In the genomic region with DNA sequence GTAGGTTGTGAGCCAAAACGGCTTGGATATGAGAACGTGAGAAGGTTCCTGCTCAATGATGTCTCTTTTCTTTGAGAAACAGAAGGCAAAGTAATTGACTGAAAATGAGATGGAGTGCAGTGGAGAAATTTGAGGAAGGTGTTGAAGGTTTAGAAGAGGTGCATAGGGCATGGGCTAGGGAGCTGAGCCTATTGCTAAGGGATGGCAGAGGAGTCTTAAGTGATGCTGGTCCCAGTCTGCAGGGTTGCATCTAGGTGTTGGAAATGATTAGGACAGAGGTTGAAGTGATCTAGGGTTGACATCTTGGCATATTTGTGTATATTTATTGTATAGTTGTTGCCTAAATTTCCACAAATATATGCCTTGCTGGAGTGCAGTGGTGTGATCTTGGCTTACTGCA, we compare ENCODE assay signal across 15 cellular contexts. TPM values are rescaled to one million over a fixed set of nuclear protein-coding genes. Genes with fewer than 3 reads are reported as not detected.
DNase-seq lines count a peak whose midpoint lies in the region; ATAC-seq, FAIRE-seq and TF ChIP-seq lines count a peak whose summit lies in the region.
"Had no signal": no experiment of that assay in that cellular context is flagged by ENCODE, and none has a peak within 500 bp of the region (broad histone marks: within the 10 kb centered on the region; RNA-seq: fewer than 3 reads in every experiment).

No MANE protein-coding gene starts in this region.

- no peak overlapping the region for H3K18ac ChIP-seq in mesenchymal stem cell (ENCODE audit: low read depth in 1 of 2, low read length in 2 of 2)

- peak overlapping the region; percentile 100 for H3K27ac Mint-ChIP-seq in activated CD4-positive, alpha-beta memory T cell treated with anti-CD3 and anti-CD28 coated beads for 36 hours
- H3K27ac Mint-ChIP-seq in memory B cell, result peak overlapping the region; percentile 96

- H3K79me1 ChIP-seq in mesenchymal stem cell (replicated peaks; ENCODE audit: low read length, poor library complexity, severe bottlenecking), result no peaks in the 10 kb centered on the region

- no peak overlapping the region for H3K23ac ChIP-seq in mesenchymal stem cell (ENCODE audit: low read length in 2 of 2)

- no peaks in the 10 kb centered on the region for H3K27me3 Mint-ChIP-seq in activated CD4-positive, alpha-beta memory T cell treated with anti-CD3 and anti-CD28 coated beads for 36 hours
- no peaks in the 10 kb centered on the region for H3K27me3 Mint-ChIP-seq in memory B cell

- WGBS in A549 (ENCODE audit: missing lambda C conversion rate), result 27% methylated on average over 2 of the region's 2 CpGs
- WGBS in mesenchymal stem cell, result 97% methylated on average over 2 of the region's 2 CpGs
- WGBS in aorta, 2 donors, result 80 to 87% methylated on average over 2 of the region's 2 CpGs

- H3K27ac ChIP-seq in A549, result peak overlapping the region; percentile 80 to 91
- no peak overlapping the region for H3K27ac ChIP-seq in mesenchymal stem cell (ENCODE audit: low read length, poor library complexity, severe bottlenecking)
- no peak overlapping the region for H3K27ac ChIP-seq in aorta (ENCODE audit: low read depth in 1 of 2, low read length in 2 of 2)
- H3K27ac ChIP-seq: BLaER1, neutrophil, SK-N-MC had no signal

- H2BK12ac ChIP-seq in mesenchymal stem cell (ENCODE audit: low read length in 2 of 2), result no peak overlapping the region

- H3K4me1 Mint-ChIP-seq in activated CD4-positive, alpha-beta memory T cell treated with anti-CD3 and anti-CD28 coated beads for 36 hours (ENCODE audit: low read depth), result peaks cover 53% of the 10 kb centered on the region
- peaks cover 39% of the 10 kb centered on the region for H3K4me1 Mint-ChIP-seq in memory B cell

- H2BK15ac ChIP-seq in mesenchymal stem cell (ENCODE audit: low read depth, poor library complexity, severe bottlenecking), result no peak overlapping the region

- H3K4me1 ChIP-seq in A549, result peaks cover 79% of the 10 kb centered on the region; the same call in 2 of the 3 replicates
- H3K4me1 ChIP-seq in mesenchymal stem cell (ENCODE audit: control insufficient read depth, insufficient read depth, low read depth, low read length), result peaks cover 3% of the 10 kb centered on the region
- peaks cover 1 to 9% of the 10 kb centered on the region in 2 donors for H3K4me1 ChIP-seq in aorta (ENCODE audit: control insufficient read depth in 1 of 2, insufficient read depth in 2 of 2, low read length in 2 of 2)

- no peak for FAIRE-seq in A549 (lab: Jason Lieb, UNC)

- H3K9me3 Mint-ChIP-seq in activated CD4-positive, alpha-beta memory T cell treated with anti-CD3 and anti-CD28 coated beads for 36 hours, result no peaks in the 10 kb centered on the region
- H3K9me3 Mint-ChIP-seq in memory B cell, result no peaks in the 10 kb centered on the region

- no peak overlapping the region for H3K14ac ChIP-seq in mesenchymal stem cell (ENCODE audit: low read length in 2 of 2)

- H2AK5ac ChIP-seq in mesenchymal stem cell (ENCODE audit: low read length, severe bottlenecking), result no peak overlapping the region

- H3K4me3 Mint-ChIP-seq in activated CD4-positive, alpha-beta memory T cell treated with anti-CD3 and anti-CD28 coated beads for 36 hours, result peak overlapping the region; percentile 95
- H3K4me3 Mint-ChIP-seq in memory B cell, result peak overlapping the region; percentile 94

- H2BK5ac ChIP-seq in mesenchymal stem cell (ENCODE audit: low read depth, low read length, poor library complexity, severe bottlenecking), result no peak overlapping the region

- no peak for TF ChIP-seq RAD21 in A549 (conservative IDR thresholded peaks at IDR 0.05 in 1 of 2, IDR thresholded peaks at IDR 0.05 in 1 of 2)

- ATAC-seq in A549, result no peak
- ATAC-seq in memory B cell (ENCODE audit: low read depth), result no peak
- no peak for ATAC-seq in HG03025 (IDR thresholded peaks at IDR 0.05; ENCODE audit: low FRiP score, unreplicated experiment)
- ATAC-seq in aorta (ENCODE audit: low FRiP score), result no peak

- H4K91ac ChIP-seq in mesenchymal stem cell (ENCODE audit: low read length), result no peak overlapping the region

- no peak overlapping the region for H2BK120ac ChIP-seq in mesenchymal stem cell (ENCODE audit: low read depth, low read length)

- no peak overlapping the region for H3K4ac ChIP-seq in mesenchymal stem cell (ENCODE audit: low read depth in 1 of 2, low read length in 2 of 2)

- H3K9ac ChIP-seq in mesenchymal stem cell (ENCODE audit: low read length), result no peak overlapping the region
- H3K9ac ChIP-seq: BLaER1 had no signal

- H3K4me2 ChIP-seq in A549 (peak overlapping the region; percentile 96), mesenchymal stem cell (ENCODE audit: low read length, poor library complexity, severe bottlenecking) (no peak overlapping the region)
- H3K4me2 ChIP-seq: BLaER1 had no signal

- intact Hi-C loops in activated CD4-positive, alpha-beta memory T cell treated with anti-CD3 and anti-CD28 coated beads for 36 hours (cut with micrococcal nuclease), result no loop called here
- intact Hi-C loops in aorta (cut with DNase I), result no loop called here

- H3K9me3 ChIP-seq in A549 (no peaks in the 10 kb centered on the region), mesenchymal stem cell (ENCODE audit: control insufficient read depth, low read length) (no peaks in the 10 kb centered on the region), aorta (ENCODE audit: control insufficient read depth, low read length) (no peaks in the 10 kb centered on the region)
- H3K9me3 ChIP-seq: BLaER1, neutrophil had no signal

- H3K27me3 ChIP-seq in GM06990 (replicated peaks; ENCODE audit: control insufficient read depth, insufficient read depth, low read length), result no peaks in the 10 kb centered on the region
- no peaks in the 10 kb centered on the region for H3K27me3 ChIP-seq in mesenchymal stem cell (ENCODE audit: control insufficient read depth in 1 of 2, insufficient read depth in 1 of 2, low read length in 2 of 2)
- no peaks in the 10 kb centered on the region for H3K27me3 ChIP-seq in aorta (ENCODE audit: control insufficient read depth in 1 of 2, insufficient read depth in 2 of 2, low read length in 1 of 2)
- H3K27me3 ChIP-seq: BLaER1, neutrophil had no signal

- TF ChIP-seq POLR2A in A549 (IDR thresholded peaks at IDR 0.05; ENCODE audit: low read length), result no peak

- no peak overlapping the region for H2AFZ ChIP-seq in mesenchymal stem cell (ENCODE audit: low read depth, low read length)

- H4K8ac ChIP-seq in mesenchymal stem cell (ENCODE audit: low read length), result no peak overlapping the region

- H3K4me3 ChIP-seq in A549, result peak overlapping the region; percentile 52; the same call in 1 of the 3 replicates
- H3K4me3 ChIP-seq in GM06990 (replicated peaks; ENCODE audit: low read depth, low read length), result peak overlapping the region; percentile 68
- no peak overlapping the region for H3K4me3 ChIP-seq in mesenchymal stem cell (ENCODE audit: insufficient read depth in 1 of 2, low read depth in 1 of 2, low read length in 2 of 2)
- no peak overlapping the region for H3K4me3 ChIP-seq in aorta (ENCODE audit: low read length in 2 of 2)
- H3K4me3 ChIP-seq: BLaER1, SK-N-MC had no signal

- H3K36me3 Mint-ChIP-seq in activated CD4-positive, alpha-beta memory T cell treated with anti-CD3 and anti-CD28 coated beads for 36 hours, result peaks cover 58% of the 10 kb centered on the region
- H3K36me3 Mint-ChIP-seq in memory B cell, result peaks cover 39% of the 10 kb centered on the region

- H3K36me3 ChIP-seq in GM06990 (ENCODE audit: control insufficient read depth, insufficient read depth, low read length) (no peaks in the 10 kb centered on the region), mesenchymal stem cell (ENCODE audit: control insufficient read depth in 1 of 2, insufficient read depth in 2 of 2, low read depth in 1 of 2, low read length in 2 of 2) (no peaks in the 10 kb centered on the region), aorta (ENCODE audit: control insufficient read depth in 1 of 2, insufficient read depth in 2 of 2, low read length in 1 of 2) (no peaks in the 10 kb centered on the region)
- H3K36me3 ChIP-seq: BLaER1, neutrophil had no signal

- CTCF ChIA-PET in A549 (lab: Yijun Ruan, JAX), result interaction anchor here (1.6 to 2.6 kb wide), 3 partner anchors 26 to 48 kb away, joined by 3 to 9 read pairs (median 6); no protein-coding TSS in a partner anchor
- CTCF ChIA-PET in activated CD4-positive, alpha-beta memory T cell treated with anti-CD3 and anti-CD28 coated beads for 36 hours (lab: Charles Lee), result interaction anchor here (0.7 to 13.3 kb wide), 7 partner anchors 12 to 68 kb away, joined by 3 to 288 read pairs (median 6); no protein-coding TSS in a partner anchor

- POLR2A ChIA-PET in A549 (lab: Yijun Ruan, JAX), result no interaction called here
- POLR2A ChIA-PET in activated CD4-positive, alpha-beta memory T cell treated with anti-CD3 and anti-CD28 coated beads for 36 hours (lab: Charles Lee), result interaction anchor here (0.6 to 1.3 kb wide), 4 partner anchors 8 to 26 kb away, joined by 3 to 4 read pairs (median 3); no protein-coding TSS in a partner anchor

- TF ChIP-seq CTCF in A549 (IDR thresholded peaks at IDR 0.05) (no peak), GM06990 (IDR thresholded peaks at IDR 0.05; ENCODE audit: insufficient read depth, low read length, poor library complexity, severe bottlenecking) (no peak)

- no peak for DNase-seq in A549 (ENCODE audit: low read depth in 1 of 2, low spot score in 1 of 2)
- no peak for DNase-seq in GM06990 (ENCODE audit: extremely low read depth, insufficient read length)
- DNase-seq in activated CD4-positive, alpha-beta memory T cell treated with anti-CD3 and anti-CD28 coated beads for 36 hours, result no peak
- no peak for DNase-seq in memory B cell (ENCODE audit: low spot score in 2 of 2)
- DNase-seq in hepatic stellate cell (ENCODE audit: low spot score), result no peak
- DNase-seq in mesenchymal stem cell, result no peak
- no peak for DNase-seq in aorta
- DNase-seq: activated CD4-positive, alpha-beta T cell treated with anti-CD3 and anti-CD28 coated beads for 1 hour; amniotic stem cell; NCI-H1417; NCI-H69 had no signal

- no peak for TF ChIP-seq EP300 in A549 (IDR thresholded peaks at IDR 0.05)

RNA-seq across cellular contexts. Expression of gene BIRC3, which starts 2.3 kb away (rescaled TPM):
- 13.8 and 17.5 TPM in 2 replicates for polyA plus RNA-seq in A549 (2011; rRNA removed)
- polyA plus RNA-seq in A549 (2012; cell fraction: cytosol; rRNA removed), result 3.4 and 4.0 TPM in 2 replicates
- polyA plus RNA-seq in A549 (2012; cell fraction: nucleus; rRNA removed), result 1.6 and 3.2 TPM in 2 replicates
- polyA plus RNA-seq in A549 (2017; fragmentation: RNase III; extraction: RNeasy Plus Mini Kit Qiagen cat#74134 plus additional on column Dnase treatment), result 10.6 to 27.4 TPM (median 11.3 TPM) in 3 replicates
- polyA minus RNA-seq in A549 (2011; rRNA and poly(A)+ RNA removed), result 6.3 and 6.6 TPM in 2 replicates
- total RNA-seq in activated CD4-positive, alpha-beta memory T cell treated with anti-CD3 and anti-CD28 coated beads for 36 hours, result 100 to 1,000 TPM; 135 to 139 TPM
- polyA plus RNA-seq in mesenchymal stem cell (2013, experiment 1 of 2), result 0.22 TPM
- polyA plus RNA-seq in mesenchymal stem cell (2013, experiment 2 of 2), result 0.19 TPM
- total RNA-seq in aorta, result 10 to 100 TPM; 13.7 to 19.3 TPM
- 10 to 100 TPM in 1 of 2 donors, 1 to 10 TPM in 1; 2.6 to 10.1 TPM for polyA plus RNA-seq in aorta

RNA-seq across cellular contexts. Expression of gene BIRC2, which starts 27.5 kb away (rescaled TPM):
- polyA plus RNA-seq in A549 (2011; rRNA removed), result 60.4 and 70.9 TPM in 2 replicates
- 10.7 and 13.4 TPM in 2 replicates for polyA plus RNA-seq in A549 (2012; cell fraction: cytosol; rRNA removed)
- polyA plus RNA-seq in A549 (2012; cell fraction: nucleus; rRNA removed), result 5.6 and 10.4 TPM in 2 replicates
- 22.0 to 26.8 TPM (median 24.2 TPM) in 3 replicates for polyA plus RNA-seq in A549 (2017; fragmentation: RNase III; extraction: RNeasy Plus Mini Kit Qiagen cat#74134 plus additional on column Dnase treatment)
- 29.3 and 31.1 TPM in 2 replicates for polyA minus RNA-seq in A549 (2011; rRNA and poly(A)+ RNA removed)
- total RNA-seq in activated CD4-positive, alpha-beta memory T cell treated with anti-CD3 and anti-CD28 coated beads for 36 hours, result 10 to 100 TPM; 33.7 to 34.3 TPM
- polyA plus RNA-seq in mesenchymal stem cell (2013, experiment 1 of 2), result 36.2 TPM
- 37.6 TPM for polyA plus RNA-seq in mesenchymal stem cell (2013, experiment 2 of 2)
- 10 to 100 TPM; 41.1 to 51.2 TPM for total RNA-seq in aorta
- 10 to 100 TPM; 18.4 to 22.5 TPM for polyA plus RNA-seq in aorta

Comparison
In these comparisons a context has a peak if more than half of its experiments do, and no peak if none do; other contexts are left out.
1. H3K27ac ChIP-seq: peak in A549 (2 of 2); none in mesenchymal stem cell (single experiment) and aorta (0 of 2).
2. H3K4me3 ChIP-seq: peak in A549 (single experiment) and GM06990 (single experiment); none in mesenchymal stem cell (0 of 2) and aorta (0 of 2).
3. RNA of gene BIRC3, which starts 2.3 kb away (total RNA-seq): 135 to 139 TPM in activated CD4-positive, alpha-beta memory T cell treated with anti-CD3 and anti-CD28 coated beads for 36 hours; 13.7 to 19.3 TPM in aorta; every median in the first group is over 4 times any median in the second.